23 cellular contexts compared by ENCODE assay signal in genomic region chr7:66896441-66896840, GRCh38.
"Had no signal": no experiment of that assay in that cellular context is flagged by ENCODE, and none has a peak within 500 bp of the region (broad histone marks: within the 10 kb centered on the region; RNA-seq: fewer than 3 reads in every experiment).

No MANE protein-coding gene starts in this region.

- H3K36me3 ChIP-seq: colonic mucosa had no signal

- DNase-seq: colonic mucosa; cortex of kidney; effector CD8-positive, alpha-beta T cell; effector memory CD8-positive, alpha-beta T cell; endodermal cell; esophagus squamous epithelium; foreskin fibroblast; foreskin melanocyte; gastrocnemius medialis; glutamatergic neuron; head of caudate nucleus; heart right ventricle; hippocampal formation; left cardiac atrium; left lung; left ventricle myocardium superior; lower lobe of right lung; mesendoderm; midbrain had no signal

- H3K27ac ChIP-seq: colonic mucosa, esophagus squamous epithelium, gastrocnemius medialis, heart right ventricle, left lung, lower lobe of right lung had no signal

- ATAC-seq: effector memory CD8-positive, alpha-beta T cell; esophagus mucosa; gastrocnemius medialis; heart right ventricle; left cardiac atrium; left lung; left ventricle myocardium superior; lower lobe of right lung had no signal

- FAIRE-seq: endometrium, islet of Langerhans, keratinocyte had no signal

- H3K4me1 ChIP-seq: colonic mucosa, esophagus squamous epithelium, gastrocnemius medialis, heart right ventricle, left lung, lower lobe of right lung had no signal

- H3K4me3 ChIP-seq: colonic mucosa, esophagus squamous epithelium, gastrocnemius medialis, heart right ventricle, left lung, lower lobe of right lung had no signal

- H3K27me3 ChIP-seq: colonic mucosa, esophagus squamous epithelium, gastrocnemius medialis, heart right ventricle, left lung had no signal

- H3K9me3 ChIP-seq: colonic mucosa, esophagus squamous epithelium, gastrocnemius medialis, heart right ventricle, left lung, lower lobe of right lung had no signal
